ENCODE assay signal across 9 cellular contexts in genomic region chr12:127926004-127926403, GRCh38.
DNase-seq lines count a peak whose midpoint lies in the region; TF ChIP-seq lines count a peak whose summit lies in the region.
"Had no signal": no experiment of that assay in that cellular context is flagged by ENCODE, and none has a peak within 500 bp of the region (broad histone marks: within the 10 kb centered on the region; RNA-seq: fewer than 3 reads in every experiment).

No MANE protein-coding gene starts in this region.

- intact Hi-C loops in thyroid gland (cut with DNase I) (loop anchor here (10.0 kb wide), 1 partner anchor 251 kb away; no protein-coding TSS in a partner anchor), Calu3 (cut with micrococcal nuclease; ENCODE audit: unreplicated experiment) (no loop called here)

- peak; percentile 1 for DNase-seq in HuH-7 (ENCODE audit: low spot score)
- peak; percentile 41 for DNase-seq in UCSD-AML1 (lab: John Stamatoyannopoulos, UW; ENCODE audit: unreplicated experiment)
- peak; percentile 55 for DNase-seq in hepatocyte (ENCODE audit: low spot score)
- peak; percentile 52 to 64 for DNase-seq in thyroid gland
- no peak for DNase-seq in Calu3
- no peak for DNase-seq in T1000 (lab: John Stamatoyannopoulos, UW)
- DNase-seq in NCI-H187 (lab: John Stamatoyannopoulos, UW) = no peak
- DNase-seq: activated CD8-positive, alpha-beta T cell treated with anti-CD3 and anti-CD28 coated beads for 36 hours; right lobe of liver had no signal

- BruUV-seq in Calu3 (replicated peaks; lab: Mats Ljungman, UMichigan) = no TSS peak

- peaks cover 11% of the 10 kb centered on the region for H3K9me3 Mint-ChIP-seq in Calu3 (ENCODE audit: low read depth, unreplicated experiment)
- H3K9me3 Mint-ChIP-seq: activated CD8-positive, alpha-beta T cell treated with anti-CD3 and anti-CD28 coated beads for 36 hours had no signal

- no peaks in the 10 kb centered on the region for H3K36me3 Mint-ChIP-seq in Calu3 (ENCODE audit: insufficient read depth, unreplicated experiment)

- no peaks in the 10 kb centered on the region for H3K27me3 Mint-ChIP-seq in Calu3 (ENCODE audit: unreplicated experiment)
- H3K27me3 Mint-ChIP-seq: activated CD8-positive, alpha-beta T cell treated with anti-CD3 and anti-CD28 coated beads for 36 hours had no signal

- no peaks in the 10 kb centered on the region for H3K9me2 ChIP-seq in hepatocyte (replicated peaks; ENCODE audit: insufficient read depth)

- H3K4me1 Mint-ChIP-seq in Calu3 (ENCODE audit: low read depth, unreplicated experiment) = no peaks in the 10 kb centered on the region

- no peaks in the 10 kb centered on the region for H4K20me1 ChIP-seq in hepatocyte (ENCODE audit: insufficient read depth, poor library complexity, severe bottlenecking)

- H3K4me2 ChIP-seq in hepatocyte = no peak overlapping the region

- no peaks in the 10 kb centered on the region for H3K9me3 ChIP-seq in hepatocyte (ENCODE audit: low read depth)
- H3K9me3 ChIP-seq in thyroid gland = no peaks in the 10 kb centered on the region
- H3K9me3 ChIP-seq: right lobe of liver had no signal

- no peak overlapping the region for H3K27ac Mint-ChIP-seq in Calu3 (ENCODE audit: unreplicated experiment)
- H3K27ac Mint-ChIP-seq: activated CD8-positive, alpha-beta T cell treated with anti-CD3 and anti-CD28 coated beads for 36 hours had no signal

- no peak overlapping the region for H3K4me3 Mint-ChIP-seq in Calu3 (ENCODE audit: low read depth, unreplicated experiment)
- H3K4me3 Mint-ChIP-seq: activated CD8-positive, alpha-beta T cell treated with anti-CD3 and anti-CD28 coated beads for 36 hours had no signal

- H3K27ac ChIP-seq in hepatocyte = no peak overlapping the region
- no peak overlapping the region for H3K27ac ChIP-seq in thyroid gland
- H3K27ac ChIP-seq: right lobe of liver had no signal

- H3K79me2 ChIP-seq in hepatocyte = no peaks in the 10 kb centered on the region

- H3K27me3 ChIP-seq in hepatocyte (no peaks in the 10 kb centered on the region), thyroid gland (no peaks in the 10 kb centered on the region)
- H3K27me3 ChIP-seq: right lobe of liver had no signal

- H3K4me1 ChIP-seq in hepatocyte (ENCODE audit: insufficient read depth) (no peaks in the 10 kb centered on the region), thyroid gland (no peaks in the 10 kb centered on the region)
- H3K4me1 ChIP-seq: right lobe of liver had no signal

- TF ChIP-seq POLR2A in thyroid gland (IDR thresholded peaks at IDR 0.05) = no peak

- no peak overlapping the region for H3K4me3 ChIP-seq in hepatocyte
- H3K4me3 ChIP-seq in thyroid gland (replicated peaks in 1 of 3) = no peak overlapping the region
- H3K4me3 ChIP-seq: right lobe of liver had no signal

- WGBS in hepatocyte (ENCODE audit: low lambda C conversion rate, missing lambda C conversion rate) = 17% methylated on average over 4 of the region's 4 CpGs
- WGBS in thyroid gland, 2 donors = 14 to 22% methylated on average over 4 of the region's 4 CpGs

- H2AFZ ChIP-seq in hepatocyte = no peak overlapping the region

- H3K36me3 ChIP-seq in hepatocyte (replicated peaks; ENCODE audit: insufficient read depth, low read depth) (no peaks in the 10 kb centered on the region), thyroid gland (no peaks in the 10 kb centered on the region)
- H3K36me3 ChIP-seq: right lobe of liver had no signal

- peak; percentile 73 for TF ChIP-seq CTCF in hepatocyte (IDR thresholded peaks at IDR 0.05; ENCODE audit: poor library complexity)
- peak; percentile 36 to 73 (median 45) for TF ChIP-seq CTCF in thyroid gland (IDR thresholded peaks at IDR 0.05)
- no peak for TF ChIP-seq CTCF in Calu3 (IDR thresholded peaks at IDR 0.05; ENCODE audit: unreplicated experiment)

- CTCF ChIA-PET in Calu3 (lab: Charles Lee) = no interaction called here

Comparison
In these comparisons a context has a peak if more than half of its experiments do, and no peak if none do; other contexts are left out.
1. DNase-seq: peak in HuH-7 (single experiment), UCSD-AML1 (single experiment), hepatocyte (single experiment) and thyroid gland (2 of 2); none in Calu3 (single experiment), T1000 (single experiment) and NCI-H187 (0 of 2).